9 cellular contexts compared by ENCODE assay signal in genomic region chrX:71251456-71251973, GRCh38.
DNase-seq lines count a peak whose midpoint lies in the region; ATAC-seq lines count a peak whose summit lies in the region.
"Had no signal": no experiment of that assay in that cellular context is flagged by ENCODE, and none has a peak within 500 bp of the region (broad histone marks: within the 10 kb centered on the region; RNA-seq: fewer than 3 reads in every experiment).

No MANE protein-coding gene starts in this region.

- no peaks in the 10 kb centered on the region for H3K9me3 ChIP-seq in iPS-20b (ENCODE audit: insufficient read depth, low read depth, low read length)

- H3K27me3 ChIP-seq in iPS-20b (ENCODE audit: insufficient read depth, low read length) = no peaks in the 10 kb centered on the region

- H3K9ac ChIP-seq in iPS-20b (ENCODE audit: low read depth, low read length) = peak overlapping the region; percentile 76; the same call in 1 of the 2 replicates

- H3K27me3 Mint-ChIP-seq in stimulated activated naive CD8-positive, alpha-beta T cell treated with anti-CD3 and anti-CD28 coated beads, Interleukin-15, amount 100 ng/mL, for 72 hours = no peaks in the 10 kb centered on the region

- H3K27ac ChIP-seq in iPS-20b (ENCODE audit: low read length) = no peak overlapping the region
- H3K27ac ChIP-seq: epithelial cell of prostate had no signal

- peaks cover 46% of the 10 kb centered on the region for H3K36me3 ChIP-seq in iPS-20b (ENCODE audit: insufficient read depth, low read depth, low read length)

- H3K4me1 ChIP-seq in iPS-20b (ENCODE audit: insufficient read depth, low read length) = peaks cover 3% of the 10 kb centered on the region; the same call in 1 of the 2 replicates

- H3K4me1 Mint-ChIP-seq in stimulated activated naive CD8-positive, alpha-beta T cell treated with anti-CD3 and anti-CD28 coated beads, Interleukin-15, amount 100 ng/mL, for 72 hours = peaks cover 48% of the 10 kb centered on the region

- DNase-seq in activated T-cell treated with anti-CD3 and anti-CD28 coated beads for 24 hours (ENCODE audit: low read depth) = peak; percentile 6
- no peak for DNase-seq in activated T-cell treated with anti-CD3 and anti-CD28 coated beads, Interleukin-2, amount 50 U/mL, for 1 hour
- DNase-seq in activated T-cell treated with anti-CD3 and anti-CD28 coated beads for 48 hours (ENCODE audit: low read depth) = peak; percentile 12
- no peak for DNase-seq in stimulated activated naive CD8-positive, alpha-beta T cell treated with anti-CD3 and anti-CD28 coated beads, Interleukin-15, amount 100 ng/mL, for 72 hours

- no peaks in the 10 kb centered on the region for H3K9me3 Mint-ChIP-seq in stimulated activated naive CD8-positive, alpha-beta T cell treated with anti-CD3 and anti-CD28 coated beads, Interleukin-15, amount 100 ng/mL, for 72 hours

- ATAC-seq in stimulated activated naive CD8-positive, alpha-beta T cell treated with anti-CD3 and anti-CD28 coated beads, Interleukin-15, amount 100 ng/mL, for 72 hours = no peak
- ATAC-seq in HG02588 (IDR thresholded peaks at IDR 0.05; ENCODE audit: unreplicated experiment) (no peak), HG03378 (IDR thresholded peaks at IDR 0.05; ENCODE audit: unreplicated experiment) (no peak), HG02642 (IDR thresholded peaks at IDR 0.05; ENCODE audit: poor library complexity, unreplicated experiment) (no peak)

- H3K4me3 ChIP-seq in iPS-20b (ENCODE audit: low read length) = peak overlapping the region; percentile 90

- peak overlapping the region in 1 of 2 donors; percentile 81 for H3K27ac Mint-ChIP-seq in stimulated activated naive CD8-positive, alpha-beta T cell treated with anti-CD3 and anti-CD28 coated beads, Interleukin-15, amount 100 ng/mL, for 72 hours

- H3K4me3 Mint-ChIP-seq in stimulated activated naive CD8-positive, alpha-beta T cell treated with anti-CD3 and anti-CD28 coated beads, Interleukin-15, amount 100 ng/mL, for 72 hours = peak overlapping the region; percentile 85 to 88

Comparison
In these comparisons a context has a peak if more than half of its experiments do, and no peak if none do; other contexts are left out.
1. DNase-seq: peak in activated T-cell treated with anti-CD3 and anti-CD28 coated beads for 24 hours (single experiment) and activated T-cell treated with anti-CD3 and anti-CD28 coated beads for 48 hours (single experiment); none in activated T-cell treated with anti-CD3 and anti-CD28 coated beads, Interleukin-2, amount 50 U/mL, for 1 hour (single experiment) and stimulated activated naive CD8-positive, alpha-beta T cell treated with anti-CD3 and anti-CD28 coated beads, Interleukin-15, amount 100 ng/mL, for 72 hours (0 of 2).